Comparison of ENCODE assay signal across 8 cellular contexts in genomic region chr1:36349241-36349671, GRCh38. TPM values are rescaled to one million over a fixed set of nuclear protein-coding genes. Genes with fewer than 3 reads are reported as not detected.
DNase-seq lines count a peak whose midpoint lies in the region; ATAC-seq and TF ChIP-seq lines count a peak whose summit lies in the region.

No MANE protein-coding gene starts in this region.

- no peaks in the 10 kb centered on the region for H3K79me2 ChIP-seq in trophoblast cell (ENCODE audit: control insufficient read depth, insufficient read depth, low read length, poor library complexity)

- intact Hi-C loops in posterior vena cava (cut with DNase I), result no loop called here
- intact Hi-C loops in colonic mucosa (cut with DNase I), result no loop called here

- no peak overlapping the region for H2AK5ac ChIP-seq in trophoblast cell (ENCODE audit: low read length)

- peaks cover 20% of the 10 kb centered on the region for H3K79me1 ChIP-seq in trophoblast cell (ENCODE audit: low read length)

- H4K91ac ChIP-seq in trophoblast cell (ENCODE audit: low read depth, low read length), result no peak overlapping the region

- H4K12ac ChIP-seq in trophoblast cell (ENCODE audit: low read depth, low read length), result no peak overlapping the region

- no peak overlapping the region for H3K18ac ChIP-seq in trophoblast cell (ENCODE audit: low read length)

- H3K36me3 ChIP-seq in SJSA1 (peaks cover 76% of the 10 kb centered on the region), trophoblast cell (ENCODE audit: control insufficient read depth in 1 of 2, insufficient read depth in 2 of 2, low read length in 2 of 2) (peaks cover 58 to 71% of the 10 kb centered on the region in 2 experiments), colonic mucosa (peaks cover 17% of the 10 kb centered on the region)

- no peak overlapping the region for H3K14ac ChIP-seq in trophoblast cell (ENCODE audit: low read length)

- H3K27ac ChIP-seq in SJSA1 (peak overlapping the region; percentile 99), trophoblast cell (ENCODE audit: low read depth, low read length) (no peak overlapping the region), colonic mucosa (no peak overlapping the region)

- no peak overlapping the region for H2BK120ac ChIP-seq in trophoblast cell (ENCODE audit: insufficient read depth, low read length, poor library complexity)

- peak; percentile 49 to 65 for DNase-seq in SJSA1 (ENCODE audit: low read depth in 1 of 2, low spot score in 2 of 2)
- peak; percentile 92 to 93 for DNase-seq in trophoblast cell
- no peak for DNase-seq in posterior vena cava (ENCODE audit: low spot score)
- DNase-seq in colonic mucosa, result no peak
- no peak for DNase-seq in C1 segment of cervical spinal cord (lab: John Stamatoyannopoulos, UW)
- DNase-seq in amygdala (lab: John Stamatoyannopoulos, UW), result no peak

- no peak overlapping the region for H4K8ac ChIP-seq in trophoblast cell (ENCODE audit: low read depth, low read length)

- WGBS in trophoblast cell (ENCODE audit: extremely low coverage, insufficient coverage, insufficient read length), result no CpG with 5 or more reads among the region's 7 CpGs

- TF ChIP-seq CTCF in colonic mucosa (IDR thresholded peaks at IDR 0.05), result no peak

- H3K4me1 ChIP-seq in SJSA1 (replicated peaks) (peaks cover 51% of the 10 kb centered on the region), trophoblast cell (ENCODE audit: control insufficient read depth in 1 of 2, insufficient read depth in 2 of 2, low read length in 2 of 2) (peaks cover 36 to 37% of the 10 kb centered on the region in 2 experiments), colonic mucosa (peaks cover 8% of the 10 kb centered on the region)

- H3K27me3 ChIP-seq in SJSA1 (replicated peaks) (no peaks in the 10 kb centered on the region), trophoblast cell (ENCODE audit: insufficient read depth, low read length) (no peaks in the 10 kb centered on the region), colonic mucosa (no peaks in the 10 kb centered on the region)

- no peaks in the 10 kb centered on the region for H3K9me3 ChIP-seq in SJSA1 (replicated peaks)
- peaks cover 3% of the 10 kb centered on the region for H3K9me3 ChIP-seq in trophoblast cell (ENCODE audit: insufficient read depth, low read depth, low read length)
- H3K9me3 ChIP-seq in colonic mucosa, result no peaks in the 10 kb centered on the region

- no peak overlapping the region for H2BK12ac ChIP-seq in trophoblast cell (ENCODE audit: low read length)

- H3K23ac ChIP-seq in trophoblast cell (ENCODE audit: low read length), result no peak overlapping the region

- H2AFZ ChIP-seq in trophoblast cell (ENCODE audit: insufficient read depth, low read length, poor library complexity), result no peak overlapping the region

- H3K4ac ChIP-seq in trophoblast cell (ENCODE audit: low read depth, low read length), result no peak overlapping the region

- peak; percentile 68 for ATAC-seq in GM18909 (IDR thresholded peaks at IDR 0.05; ENCODE audit: poor library complexity, unreplicated experiment)
- peak; percentile 57 for ATAC-seq in HG02763 (IDR thresholded peaks at IDR 0.05; ENCODE audit: unreplicated experiment)

- H3K9ac ChIP-seq in trophoblast cell (ENCODE audit: low read length) (no peak overlapping the region), colonic mucosa (ENCODE audit: low read depth in 2 of 2, low read length in 2 of 2) (no peak overlapping the region)

- no peak overlapping the region for H3K4me2 ChIP-seq in trophoblast cell (ENCODE audit: low read length)

- no peak overlapping the region for H3K4me3 ChIP-seq in SJSA1
- H3K4me3 ChIP-seq in trophoblast cell (ENCODE audit: low read depth, low read length), result no peak overlapping the region
- H3K4me3 ChIP-seq in colonic mucosa, result no peak overlapping the region

- no peak overlapping the region for H2BK5ac ChIP-seq in trophoblast cell (ENCODE audit: low read depth, low read length, poor library complexity)

RNA-seq across cellular contexts. Expression of gene EVA1B, which starts 25.8 kb away (rescaled TPM):
- total RNA-seq in SJSA1 (2014; rRNA removed; shearing (Covaris generic)), result 103 and 159 TPM in 2 replicates
- 35.3 and 37.7 TPM in 2 replicates for polyA plus RNA-seq in trophoblast cell (2013)
- total RNA-seq in posterior vena cava, result 10 to 100 TPM; 38.0 to 39.5 TPM
- total RNA-seq in colonic mucosa, result 1 to 10 TPM; 5.3 to 8.7 TPM

RNA-seq across cellular contexts. Expression of gene STK40, which starts 36.5 kb away (rescaled TPM):
- 16.1 and 29.2 TPM in 2 replicates for total RNA-seq in SJSA1 (2014; rRNA removed; shearing (Covaris generic))
- polyA plus RNA-seq in trophoblast cell (2013), result 88.4 and 90.2 TPM in 2 replicates
- total RNA-seq in posterior vena cava (10 to 100 TPM; 68.5 to 94.8 TPM), colonic mucosa (10 to 100 TPM; 56.6 to 69.7 TPM)

RNA-seq across cellular contexts. Expression of gene SH3D21, which starts 43.1 kb away (rescaled TPM):
- total RNA-seq in SJSA1 (2014; rRNA removed; shearing (Covaris generic)), result 0.78 and 1.5 TPM in 2 replicates
- polyA plus RNA-seq in trophoblast cell (2013), result 14.7 and 15.0 TPM in 2 replicates
- total RNA-seq in posterior vena cava (1 to 10 TPM; 1.6 to 2.8 TPM), colonic mucosa (10 to 100 TPM in 1 of 2 donors, 1 to 10 TPM in 1; 7.4 to 22.8 TPM)

RNA-seq across cellular contexts. Expression of gene LSM10, which starts 48.5 kb away (rescaled TPM):
- total RNA-seq in SJSA1 (2014; rRNA removed; shearing (Covaris generic)), result 3.4 and 6.4 TPM in 2 replicates
- polyA plus RNA-seq in trophoblast cell (2013), result 27.8 and 28.2 TPM in 2 replicates
- total RNA-seq in posterior vena cava (10 to 100 TPM; 30.7 to 34.8 TPM), colonic mucosa (10 to 100 TPM; 22.4 to 30.3 TPM)

Comparison
In these comparisons a context has a peak if more than half of its experiments do, and no peak if none do; other contexts are left out.
1. DNase-seq: peak in SJSA1 (2 of 2) and trophoblast cell (2 of 2); none in posterior vena cava (single experiment), colonic mucosa (single experiment), C1 segment of cervical spinal cord (0 of 14) and amygdala (0 of 56).
2. RNA of gene EVA1B, which starts 25.8 kb away (total RNA-seq): 103 to 159 TPM in SJSA1 and 38.0 to 39.5 TPM in posterior vena cava; 5.3 to 8.7 TPM in colonic mucosa; every median in the first group is over 4 times any median in the second.